In genomic region chr4:139015269-139015947, GRCh38 we compare ENCODE assay signal across 8 cellular contexts. TPM values are rescaled to one million over a fixed set of nuclear protein-coding genes. Genes with fewer than 3 reads are reported as not detected.
DNase-seq lines count a peak whose midpoint lies in the region; ATAC-seq and TF ChIP-seq lines count a peak whose summit lies in the region.

TSS of gene NOCT (plus strand) at chr4:139015781. CDS start at chr4:139015982, 201 bp downstream.

- TF ChIP-seq POLR2A in Peyer's patch (IDR thresholded peaks at IDR 0.05): peak; percentile 85 to 95

- ATAC-seq in GM21825 (IDR thresholded peaks at IDR 0.05; ENCODE audit: unreplicated experiment): peak; percentile 95
- peak; percentile 96 for ATAC-seq in esophagus mucosa

- no peaks in the 10 kb centered on the region for H3K9me3 ChIP-seq in DOHH2 (ENCODE audit: control insufficient read depth, insufficient read depth, low read length)
- H3K9me3 ChIP-seq in KOPT-K1 (ENCODE audit: insufficient read depth, low read length, poor library complexity, severe bottlenecking): no peaks in the 10 kb centered on the region
- no peaks in the 10 kb centered on the region for H3K9me3 ChIP-seq in Peyer's patch
- H3K9me3 ChIP-seq in muscle layer of duodenum (ENCODE audit: control insufficient read depth in 1 of 2, low read length in 2 of 2): no peaks in the 10 kb centered on the region

- no peak for TF ChIP-seq CTCF in DOHH2 (IDR thresholded peaks at IDR 0.05; ENCODE audit: low read depth, low read length, poor library complexity, severe bottlenecking)
- TF ChIP-seq CTCF in Peyer's patch (IDR thresholded peaks at IDR 0.05): peak in 4 of 6 experiments; percentile 1 to 49 (median 42)

- peak within 1 kb of the TSS; percentile 51 for H3K27ac ChIP-seq in DOHH2 (ENCODE audit: low read depth, low read length)
- H3K27ac ChIP-seq in KOPT-K1 (ENCODE audit: low read depth, low read length, poor library complexity, severe bottlenecking): peak within 1 kb of the TSS; percentile 72
- H3K27ac ChIP-seq in Peyer's patch: peak within 1 kb of the TSS; percentile 74 to 99 (median 86)
- H3K27ac ChIP-seq in muscle layer of duodenum (ENCODE audit: low read length): peak within 1 kb of the TSS; percentile 97

- H3K36me3 ChIP-seq in DOHH2 (ENCODE audit: control insufficient read depth, low read length) (peaks cover 22% of the 10 kb centered on the region), KOPT-K1 (ENCODE audit: insufficient read depth, low read length) (peaks cover 17% of the 10 kb centered on the region), Peyer's patch (no peaks in the 10 kb centered on the region), muscle layer of duodenum (ENCODE audit: control insufficient read depth in 1 of 2, insufficient read depth in 2 of 2, low read length in 2 of 2) (peaks cover 0 to 10% of the 10 kb centered on the region in 2 donors)

- no peaks in the 10 kb centered on the region for H3K9me2 ChIP-seq in DOHH2 (replicated peaks; ENCODE audit: control insufficient read depth, low read length)

- H3K27me3 ChIP-seq in DOHH2 (ENCODE audit: control insufficient read depth, low read length): no peaks in the 10 kb centered on the region
- no peaks in the 10 kb centered on the region for H3K27me3 ChIP-seq in Peyer's patch
- H3K27me3 ChIP-seq in muscle layer of duodenum (ENCODE audit: low read depth, low read length): no peaks in the 10 kb centered on the region

- peak within 1 kb of the TSS; percentile 81 for H3K4me2 ChIP-seq in DOHH2 (ENCODE audit: low read length)

- no peaks in the 10 kb centered on the region for H3F3A ChIP-seq in DOHH2 (ENCODE audit: control insufficient read depth, insufficient read depth)

- H3K4me1 ChIP-seq in DOHH2 (ENCODE audit: control insufficient read depth, low read length) (peaks cover 39% of the 10 kb centered on the region), Peyer's patch (peaks cover 0 to 20% (median 6%) of the 10 kb centered on the region in 4 donors), muscle layer of duodenum (ENCODE audit: control insufficient read depth in 1 of 2, insufficient read depth in 2 of 2, low read length in 2 of 2) (peaks cover 0 to 6% of the 10 kb centered on the region in 2 donors)

- peak; percentile 91 to 96 (median 95) for DNase-seq in Peyer's patch
- DNase-seq in activated T-cell treated with anti-CD3 and anti-CD28 coated beads, Interleukin-2, amount 50 U/mL, for 48 hours: peak; percentile 93 to 94
- DNase-seq in stimulated activated CD8-positive, alpha-beta memory T cell treated with anti-CD3 and anti-CD28 coated beads, Interleukin-7, amount 100 ng/mL, for 24 hours (ENCODE audit: low read depth): peak; percentile 82

- H3K4me3 ChIP-seq in DOHH2 (ENCODE audit: low read length) (peak within 1 kb of the TSS; percentile 83), Peyer's patch (peak within 1 kb of the TSS; percentile 65 to 98 (median 80)), muscle layer of duodenum (ENCODE audit: low read depth in 1 of 2, low read length in 2 of 2) (peak within 1 kb of the TSS; percentile 76 to 85)

- H3K79me2 ChIP-seq in DOHH2 (ENCODE audit: control insufficient read depth, low read length): peaks cover 48% of the 10 kb centered on the region

- peaks cover 14% of the 10 kb centered on the region; the same call in 1 of the 2 replicates for H4K20me1 ChIP-seq in DOHH2 (ENCODE audit: control insufficient read depth, insufficient read depth, low read depth, low read length)

RNA-seq across cellular contexts. Expression of gene NOCT, which starts in this region (rescaled TPM):
- total RNA-seq in Peyer's patch (10 to 100 TPM in 2 of 4 donors, 1 to 10 TPM in 2; 5.4 to 26.4 (median 11.0) TPM), esophagus mucosa (11.2 TPM)

Comparison
In these comparisons a context has a peak if more than half of its experiments do, and no peak if none do; other contexts are left out.
1. Peak in every context shown above with its lines: DNase-seq, ATAC-seq, H3K4me3 ChIP-seq and H3K27ac ChIP-seq.